10 cellular contexts compared by ENCODE assay signal in genomic region chr10:133100706-133101463, GRCh38. TPM values are rescaled to one million over a fixed set of nuclear protein-coding genes. Genes with fewer than 3 reads are reported as not detected.
DNase-seq lines count a peak whose midpoint lies in the region; ATAC-seq and TF ChIP-seq lines count a peak whose summit lies in the region.
"Had no signal": no experiment of that assay in that cellular context is flagged by ENCODE, and none has a peak within 500 bp of the region (broad histone marks: within the 10 kb centered on the region; RNA-seq: fewer than 3 reads in every experiment).

No MANE protein-coding gene starts in this region.

- H3K27ac Mint-ChIP-seq in activated naive CD4-positive, alpha-beta T cell treated with anti-CD3 and anti-CD28 coated beads, Interleukin-2, amount 10 ng/mL, durations not matched to agents 7 days and 5 days: no peak overlapping the region
- no peak overlapping the region for H3K27ac Mint-ChIP-seq in neural crest cell (ENCODE audit: unreplicated experiment)

- no peaks in the 10 kb centered on the region for H4K20me1 ChIP-seq in MM.1S (ENCODE audit: insufficient read depth, low read length)

- H3K79me2 ChIP-seq in MM.1S (ENCODE audit: low read length): no peaks in the 10 kb centered on the region

- no peaks in the 10 kb centered on the region for H3F3A ChIP-seq in MM.1S (ENCODE audit: insufficient read depth, low read length)

- no peaks in the 10 kb centered on the region for H3K9me2 ChIP-seq in MM.1S (replicated peaks; ENCODE audit: insufficient read depth, low read length)

- CTCF ChIA-PET in activated naive CD4-positive, alpha-beta T cell treated with anti-CD3 and anti-CD28 coated beads, Interleukin-2, amount 10 ng/mL, durations not matched to agents 7 days and 5 days (lab: Charles Lee): no interaction called here

- H3K27me3 ChIP-seq in MM.1S (replicated peaks; ENCODE audit: insufficient read depth, low read length): peaks cover 61% of the 10 kb centered on the region

- no peaks in the 10 kb centered on the region for H3K36me3 ChIP-seq in MM.1S (replicated peaks; ENCODE audit: insufficient read depth, low read length)
- H3K36me3 ChIP-seq: heart left ventricle had no signal

- peaks cover 36% of the 10 kb centered on the region for H3K27me3 Mint-ChIP-seq in activated naive CD4-positive, alpha-beta T cell treated with anti-CD3 and anti-CD28 coated beads, Interleukin-2, amount 10 ng/mL, durations not matched to agents 7 days and 5 days
- peaks cover 42% of the 10 kb centered on the region for H3K27me3 Mint-ChIP-seq in neural crest cell (ENCODE audit: low read depth)

- H3K27ac ChIP-seq in MM.1S (ENCODE audit: low read length): no peak overlapping the region
- H3K27ac ChIP-seq: heart left ventricle had no signal

- no peaks in the 10 kb centered on the region for H3K9me3 Mint-ChIP-seq in activated naive CD4-positive, alpha-beta T cell treated with anti-CD3 and anti-CD28 coated beads, Interleukin-2, amount 10 ng/mL, durations not matched to agents 7 days and 5 days
- H3K9me3 Mint-ChIP-seq in neural crest cell: no peaks in the 10 kb centered on the region

- no peak overlapping the region for H3K4me3 ChIP-seq in MM.1S (ENCODE audit: low read length)
- H3K4me3 ChIP-seq: heart left ventricle had no signal

- H3K9ac ChIP-seq in MM.1S (ENCODE audit: low read length): no peak overlapping the region

- no peaks in the 10 kb centered on the region for H3K9me3 ChIP-seq in MM.1S (replicated peaks; ENCODE audit: insufficient read depth, low read length)

- H3K4me3 Mint-ChIP-seq in activated naive CD4-positive, alpha-beta T cell treated with anti-CD3 and anti-CD28 coated beads, Interleukin-2, amount 10 ng/mL, durations not matched to agents 7 days and 5 days: no peak overlapping the region
- H3K4me3 Mint-ChIP-seq in neural crest cell: no peak overlapping the region

- peak; percentile 99 for DNase-seq in ELF-1 (ENCODE audit: low read depth, low spot score)
- DNase-seq in MM.1S: peak; percentile 7
- DNase-seq in activated naive CD4-positive, alpha-beta T cell treated with anti-CD3 and anti-CD28 coated beads, Interleukin-2, amount 10 ng/mL, durations not matched to agents 7 days and 5 days: peak; percentile 39
- peak; percentile 50 for DNase-seq in neural crest cell (ENCODE audit: low read depth, low spot score)
- DNase-seq in T-helper 9 cell: no peak
- DNase-seq in germinal center (ENCODE audit: low spot score): no peak
- DNase-seq in nucleus accumbens (lab: John Stamatoyannopoulos, UW): no peak

- no peak for ATAC-seq in HG03045 (IDR thresholded peaks at IDR 0.05; ENCODE audit: unreplicated experiment)

- no peak overlapping the region for H3K4me2 ChIP-seq in MM.1S (ENCODE audit: low read depth, low read length)

- no peak overlapping the region for H2AFZ ChIP-seq in MM.1S (ENCODE audit: low read length)

- H3K4me1 ChIP-seq in MM.1S (ENCODE audit: low read length): no peaks in the 10 kb centered on the region

- no peaks in the 10 kb centered on the region for H3K36me3 Mint-ChIP-seq in activated naive CD4-positive, alpha-beta T cell treated with anti-CD3 and anti-CD28 coated beads, Interleukin-2, amount 10 ng/mL, durations not matched to agents 7 days and 5 days
- no peaks in the 10 kb centered on the region for H3K36me3 Mint-ChIP-seq in neural crest cell (ENCODE audit: low read depth)

- TF ChIP-seq CTCF in MM.1S (IDR thresholded peaks at IDR 0.05; ENCODE audit: low read length) (no peak), neural crest cell (conservative IDR thresholded peaks at IDR 0.05) (no peak)

- H3K4me1 Mint-ChIP-seq in activated naive CD4-positive, alpha-beta T cell treated with anti-CD3 and anti-CD28 coated beads, Interleukin-2, amount 10 ng/mL, durations not matched to agents 7 days and 5 days: no peaks in the 10 kb centered on the region
- peaks cover 15% of the 10 kb centered on the region for H3K4me1 Mint-ChIP-seq in neural crest cell

RNA-seq across cellular contexts. Expression of gene ADGRA1, which starts 13.2 kb away (rescaled TPM):
- total RNA-seq in neural crest cell: 0.33 and 0.41 TPM in 2 replicates
- total RNA-seq: T-helper 2 cell treated with Interferon-gamma antibody and Interleukin-4, amounts not matched to agents 100 ng/mL and 5 ng/mL, for 36 hours had no signal

RNA-seq across cellular contexts. Expression of gene KNDC1, which starts 59.1 kb away (rescaled TPM):
- total RNA-seq in neural crest cell: 4.0 and 5.5 TPM in 2 replicates

Comparison
In these comparisons a context has a peak if more than half of its experiments do, and no peak if none do; other contexts are left out.
1. DNase-seq: peak in ELF-1 (single experiment), MM.1S (single experiment), activated naive CD4-positive, alpha-beta T cell treated with anti-CD3 and anti-CD28 coated beads, Interleukin-2, amount 10 ng/mL, durations not matched to agents 7 days and 5 days (single experiment) and neural crest cell (single experiment); none in T-helper 9 cell (single experiment), germinal center (single experiment) and nucleus accumbens (0 of 56).